In genomic region chr4:92305148-92305877, GRCh38 we compare ENCODE assay signal across 9 cellular contexts. TPM values are rescaled to one million over a fixed set of nuclear protein-coding genes. Genes with fewer than 3 reads are reported as not detected.
A peak's percentile ranks its signal among the peaks of the same experiment; 100 is the strongest.
DNase-seq lines count a peak whose midpoint lies in the region; ATAC-seq, FAIRE-seq and TF ChIP-seq lines count a peak whose summit lies in the region.
"Had no signal": no experiment of that assay in that cellular context is flagged by ENCODE, and none has a peak within 500 bp of the region (broad histone marks: within the 10 kb centered on the region; RNA-seq: fewer than 3 reads in every experiment).

No MANE protein-coding gene starts in this region.

- H3K4me3 ChIP-seq in astrocyte (ENCODE audit: insufficient read depth, low read depth, low read length) (peak overlapping the region; percentile 59), sigmoid colon (peak overlapping the region in 3 of 4 donors; percentile 20 to 39 (median 38))

- no peaks in the 10 kb centered on the region for H3K36me3 ChIP-seq in astrocyte (ENCODE audit: insufficient read depth, low read length)
- no peaks in the 10 kb centered on the region for H3K36me3 ChIP-seq in sigmoid colon

- H4K20me1 ChIP-seq in astrocyte (ENCODE audit: insufficient read depth, low read length), result no peaks in the 10 kb centered on the region

- H3K9me3 ChIP-seq in astrocyte (ENCODE audit: insufficient read depth, low read depth, low read length), result no peaks in the 10 kb centered on the region
- no peaks in the 10 kb centered on the region for H3K9me3 ChIP-seq in sigmoid colon

- H3K4me1 ChIP-seq in astrocyte (ENCODE audit: insufficient read depth, low read length) (peaks cover 16% of the 10 kb centered on the region), sigmoid colon (peaks cover 0 to 30% (median 26%) of the 10 kb centered on the region in 4 donors)

- 2% methylated on average over 68 of the region's 68 CpGs for WGBS in sigmoid colon, 2 donors

- H3K36me3 Mint-ChIP-seq in astrocyte (ENCODE audit: low read depth, unreplicated experiment), result no peaks in the 10 kb centered on the region

- H3K4me3 Mint-ChIP-seq in astrocyte (ENCODE audit: unreplicated experiment), result peak overlapping the region; percentile 81

- intact Hi-C loops in sigmoid colon (cut with DNase I), result no loop called here

- TF ChIP-seq CTCF in astrocyte (IDR thresholded peaks at IDR 0.05; ENCODE audit: insufficient read depth, low read depth, low read length) (no peak), sigmoid colon (IDR thresholded peaks at IDR 0.05) (no peak)

- peaks cover 29% of the 10 kb centered on the region for H3K27me3 Mint-ChIP-seq in astrocyte (ENCODE audit: low read depth, unreplicated experiment)

- H3K9me3 Mint-ChIP-seq in astrocyte (ENCODE audit: unreplicated experiment), result no peaks in the 10 kb centered on the region

- H3K4me1 Mint-ChIP-seq in astrocyte (ENCODE audit: low read depth, unreplicated experiment), result peaks cover 5% of the 10 kb centered on the region

- H2AFZ ChIP-seq in astrocyte (ENCODE audit: low read depth, low read length), result peak overlapping the region; percentile 72

- ATAC-seq in HG02884 (IDR thresholded peaks at IDR 0.05; ENCODE audit: unreplicated experiment), result no peak
- ATAC-seq in HG03097 (IDR thresholded peaks at IDR 0.05; ENCODE audit: low FRiP score, unreplicated experiment), result no peak

- TF ChIP-seq EP300 in sigmoid colon (IDR thresholded peaks at IDR 0.05), result no peak

- no peaks in the 10 kb centered on the region for H3K79me2 ChIP-seq in astrocyte (ENCODE audit: insufficient read depth, low read length)

- no peak overlapping the region for H3K27ac Mint-ChIP-seq in astrocyte (ENCODE audit: unreplicated experiment)

- H3K27ac ChIP-seq in astrocyte (ENCODE audit: low read depth, low read length), result no peak overlapping the region
- H3K27ac ChIP-seq in sigmoid colon, result no peak overlapping the region

- FAIRE-seq in astrocyte (lab: Jason Lieb, UNC), result no peak

- peak overlapping the region; percentile 96 for H3K4me2 ChIP-seq in astrocyte (ENCODE audit: low read length)

- peak; percentile 12 for DNase-seq in EH (ENCODE audit: low read depth)
- peak; percentile 26 for DNase-seq in NCI-H128 (lab: John Stamatoyannopoulos, UW; ENCODE audit: unreplicated experiment)
- DNase-seq in astrocyte (ENCODE audit: low read depth), result peak; percentile 49
- peak; percentile 66 for DNase-seq in iPS DF 4.7 (ENCODE audit: extremely low read depth, low spot score)
- no peak for DNase-seq in sigmoid colon
- no peak for DNase-seq in activated naive CD4-positive, alpha-beta T cell treated with anti-CD3 and anti-CD28 coated beads, Interleukin-2, amount 50 U/mL, for 16 hours

- no peak for TF ChIP-seq POLR2A in sigmoid colon (IDR thresholded peaks at IDR 0.05)

- peak overlapping the region; percentile 20 for H3K9ac ChIP-seq in astrocyte (ENCODE audit: low read length)

- H3K27me3 ChIP-seq in astrocyte (ENCODE audit: insufficient read depth, low read length), result peaks cover 31% of the 10 kb centered on the region
- H3K27me3 ChIP-seq in sigmoid colon, result peaks cover 27 to 77% (median 31%) of the 10 kb centered on the region in 3 donors

RNA-seq across cellular contexts. Expression of gene GRID2, which starts 1.5 kb away (rescaled TPM):
- 0.07 and 0.14 TPM in 2 replicates for total RNA-seq in astrocyte
- 1 to 10 TPM in 1 of 4 donors, under 1 TPM in 3; 0.16 to 1.9 (median 0.32) TPM for total RNA-seq in sigmoid colon
- under 1 TPM in 1 of 3 donors, not detected in 2; 0.04 TPM for polyA plus RNA-seq in sigmoid colon
- total RNA-seq: lower leg skin had no signal

Comparison
In these comparisons a context has a peak if more than half of its experiments do, and no peak if none do; other contexts are left out.
1. DNase-seq: peak in EH (single experiment), NCI-H128 (single experiment), astrocyte (single experiment) and iPS DF 4.7 (single experiment); none in sigmoid colon (single experiment) and activated naive CD4-positive, alpha-beta T cell treated with anti-CD3 and anti-CD28 coated beads, Interleukin-2, amount 50 U/mL, for 16 hours (single experiment).